Comparison of ENCODE assay signal across 33 cellular contexts in the genomic region with DNA sequence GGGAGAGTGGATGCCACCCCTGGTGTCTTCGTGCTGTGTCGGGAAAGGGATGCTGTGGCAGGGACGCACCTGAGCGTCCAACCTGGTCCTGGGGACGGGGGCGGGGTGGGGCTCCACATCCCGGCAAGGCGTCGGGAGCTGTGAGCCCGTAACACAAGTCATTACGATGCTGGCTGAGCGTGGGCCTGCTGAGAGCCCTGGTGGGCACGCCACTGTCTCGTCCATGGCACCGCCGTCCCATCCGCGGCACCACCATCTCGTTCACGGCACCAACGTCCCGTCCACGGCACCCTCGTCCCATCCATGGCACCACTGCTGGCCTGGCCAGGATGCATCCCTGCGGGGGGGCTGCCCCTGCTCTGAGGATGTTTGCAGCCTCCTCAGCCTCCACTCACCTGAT. TPM values are rescaled to one million over a fixed set of nuclear protein-coding genes. Genes with fewer than 3 reads are reported as not detected.
"Had no signal": no experiment of that assay in that cellular context is flagged by ENCODE, and none has a peak within 500 bp of the region (broad histone marks: within the 10 kb centered on the region; RNA-seq: fewer than 3 reads in every experiment).

No MANE protein-coding gene starts in this region.

- H3K27me3 ChIP-seq: adrenal gland, body of pancreas had no signal

- H3K9me3 ChIP-seq: adrenal gland, body of pancreas, esophagus muscularis mucosa, gastrocnemius medialis had no signal

- H3K27ac ChIP-seq: adrenal gland, body of pancreas, esophagus muscularis mucosa, foreskin keratinocyte, gastrocnemius medialis, WERI-Rb-1 had no signal

- H3K36me3 ChIP-seq: adrenal gland, esophagus muscularis mucosa, gastrocnemius medialis, WERI-Rb-1 had no signal

- H3K4me3 ChIP-seq: body of pancreas had no signal

- DNase-seq: activated B cell treated with CpG ODN at 0.5 μM for 24 hours; activated CD4-positive, alpha-beta T cell treated with anti-CD3 and anti-CD28 coated beads for 48 hours; activated CD4-positive, alpha-beta T cell treated with anti-CD3 and anti-CD28 coated beads, Interleukin-2, amount 50 U/mL, for 1 hour; activated CD4-positive, alpha-beta T cell treated with anti-CD3 and anti-CD28 coated beads, Interleukin-2, amount 50 U/mL, for 48 hours; activated CD8-positive, alpha-beta memory T cell treated with anti-CD3 and anti-CD28 coated beads for 24 hours; activated CD8-positive, alpha-beta T cell treated with anti-CD3 and anti-CD28 coated beads for 36 hours; activated effector memory CD4-positive, alpha-beta T cell treated with anti-CD3 and anti-CD28 coated beads, Interleukin-2, amount 50 U/mL, for 16 hours; activated naive CD4-positive, alpha-beta T cell treated with anti-CD3 and anti-CD28 coated beads for 36 hours; activated naive CD8-positive, alpha-beta T cell treated with anti-CD3 and anti-CD28 coated beads for 36 hours; activated naive CD8-positive, alpha-beta T cell treated with anti-CD3 and anti-CD28 coated beads, Interleukin-2, amount 50 U/mL, for 24 hours; activated T-cell treated with anti-CD3 and anti-CD28 coated beads, Interleukin-2, amount 50 U/mL, for 1 hour; activated T-cell treated with anti-CD3 and anti-CD28 coated beads, Interleukin-2, amount 50 U/mL, for 48 hours; aorta; cortex of kidney; dermis blood vessel endothelial cell; effector CD4-positive, alpha-beta T cell; effector memory CD8-positive, alpha-beta T cell; erythroblast; foreskin keratinocyte; gastrocnemius medialis; glutamatergic neuron; T-helper 1 cell; T-helper 17 cell; T1000; WERI-Rb-1 had no signal

- FAIRE-seq: colon had no signal

- ATAC-seq: activated CD4-positive, CD25-positive, alpha-beta regulatory T cell treated with anti-CD3 and anti-CD28 coated beads, Interleukin-2, amount 50 U/mL, for 24 hours; activated CD8-positive, alpha-beta T cell treated with anti-CD3 and anti-CD28 coated beads for 36 hours; activated naive CD8-positive, alpha-beta T cell treated with anti-CD3 and anti-CD28 coated beads, Interleukin-2, amount 50 U/mL, for 24 hours; effector memory CD8-positive, alpha-beta T cell; foreskin keratinocyte; gastrocnemius medialis; T-helper 17 cell had no signal

- H3K4me1 ChIP-seq: foreskin keratinocyte, gastrocnemius medialis had no signal

RNA-seq across cellular contexts. Expression of a gene that starts 24.1 kb away (rescaled TPM):
- total RNA-seq: activated B cell treated with CpG ODN at 0.5 μM for 24 hours; activated CD8-positive, alpha-beta T cell treated with anti-CD3 and anti-CD28 coated beads for 36 hours; activated naive CD4-positive, alpha-beta T cell treated with anti-CD3 and anti-CD28 coated beads for 36 hours; activated naive CD8-positive, alpha-beta T cell treated with anti-CD3 and anti-CD28 coated beads for 36 hours; activated T-helper 1 cell treated with anti-CD3 and anti-CD28 coated beads, Interleukin-12 subunit alpha, Interleukin-12 subunit beta, Interleukin-2, Interleukin-4 antibody, amounts not matched to agents 30 ng/mL and 10 ng/mL and 1 ng/mL, durations not matched to agents 14 hours and 24 hours and 36 hours; activated T-helper 2 cell treated with anti-CD3 and anti-CD28 coated beads, Interferon-gamma antibody, Interleukin-2, Interleukin-4, amounts not matched to agents 10 μg/mL and 5 μg/mL and 100 μg/mL, durations not matched to agents 14 hours and 24 hours and 36 hours; adrenal gland; aorta; body of pancreas; chondrocyte; dermis blood vessel endothelial cell; esophagus muscularis mucosa; foreskin keratinocyte; gastrocnemius medialis; T-helper 17 cell had no signal
- polyA plus RNA-seq: adrenal gland, aorta, foreskin keratinocyte had no signal
